In genomic region chr19:35204799-35205732, GRCh38 we compare ENCODE assay signal across 10 cellular contexts. TPM values are rescaled to one million over a fixed set of nuclear protein-coding genes. Genes with fewer than 3 reads are reported as not detected.
DNase-seq lines count a peak whose midpoint lies in the region; ATAC-seq, FAIRE-seq and TF ChIP-seq lines count a peak whose summit lies in the region.
"Had no signal": no experiment of that assay in that cellular context is flagged by ENCODE, and none has a peak within 500 bp of the region (broad histone marks: within the 10 kb centered on the region; RNA-seq: fewer than 3 reads in every experiment).

No MANE protein-coding gene starts in this region.

- H3K27ac ChIP-seq in right lobe of liver = no peak overlapping the region
- no peak overlapping the region for H3K27ac ChIP-seq in HepG2 (ENCODE audit: extremely low read length, insufficient read depth, low read length)

- H3K27ac Mint-ChIP-seq in activated CD8-positive, alpha-beta T cell treated with anti-CD3 and anti-CD28 coated beads for 36 hours = peak overlapping the region; percentile 94
- peak overlapping the region; percentile 87 to 94 for H3K27ac Mint-ChIP-seq in stimulated activated naive CD8-positive, alpha-beta T cell treated with anti-CD3 and anti-CD28 coated beads, Interleukin-15, amount 100 ng/mL, for 72 hours

- WGBS in right lobe of liver (ENCODE audit: insufficient coverage, low coverage, low lambda C conversion rate, missing lambda C conversion rate) = 84% methylated on average over 12 of the region's 13 CpGs
- WGBS in HepG2 (ENCODE audit: low lambda C conversion rate) = 43% methylated on average over 13 of the region's 13 CpGs

- H3K4me3 ChIP-seq in right lobe of liver (no peak overlapping the region), HepG2 (replicated peaks in 1 of 3; ENCODE audit: insufficient read depth in 1 of 3, low read depth in 2 of 3, low read length in 3 of 3) (no peak overlapping the region)

- peaks cover 78% of the 10 kb centered on the region for H3K4me1 Mint-ChIP-seq in activated CD8-positive, alpha-beta T cell treated with anti-CD3 and anti-CD28 coated beads for 36 hours (ENCODE audit: low read depth)
- peaks cover 91% of the 10 kb centered on the region for H3K4me1 Mint-ChIP-seq in stimulated activated naive CD8-positive, alpha-beta T cell treated with anti-CD3 and anti-CD28 coated beads, Interleukin-15, amount 100 ng/mL, for 72 hours

- H3K27me3 Mint-ChIP-seq in activated CD8-positive, alpha-beta T cell treated with anti-CD3 and anti-CD28 coated beads for 36 hours = no peaks in the 10 kb centered on the region
- H3K27me3 Mint-ChIP-seq in stimulated activated naive CD8-positive, alpha-beta T cell treated with anti-CD3 and anti-CD28 coated beads, Interleukin-15, amount 100 ng/mL, for 72 hours = no peaks in the 10 kb centered on the region

- H3K27me3 ChIP-seq in right lobe of liver (no peaks in the 10 kb centered on the region), HepG2 (ENCODE audit: control insufficient read depth in 1 of 2, insufficient read depth in 2 of 2, low read length in 2 of 2) (peaks cover 0 to 1% of the 10 kb centered on the region in 2 experiments; a peak in 3 of 5 replicates)

- H3K9me3 ChIP-seq in right lobe of liver = no peaks in the 10 kb centered on the region
- no peaks in the 10 kb centered on the region for H3K9me3 ChIP-seq in HepG2 (ENCODE audit: low read length)

- TF ChIP-seq POLR2A in right lobe of liver (IDR thresholded peaks at IDR 0.05) (no peak), HepG2 (IDR thresholded peaks at IDR 0.05; ENCODE audit: insufficient read depth in 1 of 2, low read depth in 2 of 2, low read length in 2 of 2) (no peak)

- no peak overlapping the region for H3K9ac ChIP-seq in HepG2 (ENCODE audit: insufficient read depth, low read depth, low read length)

- ATAC-seq in right lobe of liver (peak; percentile 59 to 79 (median 70)), HepG2 (no peak), HG03354 (IDR thresholded peaks at IDR 0.05; ENCODE audit: poor library complexity, severe bottlenecking, unreplicated experiment) (peak; percentile 80)
- peak; percentile 52 for ATAC-seq in activated CD8-positive, alpha-beta T cell treated with anti-CD3 and anti-CD28 coated beads for 36 hours
- ATAC-seq in stimulated activated naive CD8-positive, alpha-beta T cell treated with anti-CD3 and anti-CD28 coated beads, Interleukin-15, amount 100 ng/mL, for 72 hours = peak; percentile 54

- H4K20me1 ChIP-seq in HepG2 (ENCODE audit: insufficient read depth, low read length) = no peaks in the 10 kb centered on the region

- in situ Hi-C loops in HepG2 (cut with HindIII; ENCODE audit: extremely low pct_ligation_motif_present, low pct_unique_long_range_greater_than_20kb) = no loop called here

- CTCF ChIA-PET in HepG2 (lab: Yijun Ruan, JAX; ENCODE audit: low intra/inter-chr PET ratio, low total read pairs) = no interaction called here
- CTCF ChIA-PET in activated CD8-positive, alpha-beta T cell treated with anti-CD3 and anti-CD28 coated beads for 36 hours (lab: Charles Lee) = interaction anchor here (1.1 to 2.9 kb wide), 2 partner anchors 51 to 64 kb away, joined by 4 to 9 read pairs; partner anchors contain the start of gene FXYD5

- POLR2A ChIA-PET in HepG2 (lab: Yijun Ruan, JAX) = no interaction called here
- POLR2A ChIA-PET in activated CD8-positive, alpha-beta T cell treated with anti-CD3 and anti-CD28 coated beads for 36 hours (lab: Charles Lee) = interaction anchor here (0.8 to 2.5 kb wide), 4 partner anchors 9 to 51 kb away, joined by 3 to 11 read pairs (median 4); partner anchors contain the start of gene FXYD5

- peaks cover 9% of the 10 kb centered on the region for H3K36me3 Mint-ChIP-seq in activated CD8-positive, alpha-beta T cell treated with anti-CD3 and anti-CD28 coated beads for 36 hours (ENCODE audit: low read depth)

- TF ChIP-seq CTCF in right lobe of liver (IDR thresholded peaks at IDR 0.05) = no peak
- TF ChIP-seq CTCF in HepG2 (CRISPR knock-in tag; IDR thresholded peaks at IDR 0.05) = no peak
- no peak for TF ChIP-seq CTCF in activated CD8-positive, alpha-beta T cell treated with anti-CD3 and anti-CD28 coated beads for 36 hours (IDR thresholded peaks at IDR 0.05)

- H2AFZ ChIP-seq in HepG2 (ENCODE audit: low read length) = no peak overlapping the region

- H3K79me2 ChIP-seq in HepG2 (ENCODE audit: insufficient read depth, low read length) = no peaks in the 10 kb centered on the region

- no peaks in the 10 kb centered on the region for H3K4me1 ChIP-seq in right lobe of liver
- H3K4me1 ChIP-seq in HepG2 (ENCODE audit: insufficient read depth, low read length) = no peaks in the 10 kb centered on the region; the same call in 1 of the 2 replicates

- TF ChIP-seq EP300 in HepG2 (IDR thresholded peaks at IDR 0.05; ENCODE audit: low read depth in 2 of 2, low read length in 2 of 2) (no peak), HepG2 (CRISPR knock-in tag; IDR thresholded peaks at IDR 0.05; ENCODE audit: borderline replicate concordance) (no peak)

- H3K36me3 ChIP-seq in right lobe of liver (no peaks in the 10 kb centered on the region), HepG2 (replicated peaks in 1 of 2; ENCODE audit: control insufficient read depth in 1 of 2, insufficient read depth in 2 of 2, low read length in 2 of 2) (no peaks in the 10 kb centered on the region)

- intact Hi-C loops in right lobe of liver (cut with DNase I) = no loop called here
- intact Hi-C loops in HepG2 (cut with micrococcal nuclease; ENCODE audit: unreplicated experiment) = no loop called here
- intact Hi-C loops in activated CD8-positive, alpha-beta T cell treated with anti-CD3 and anti-CD28 coated beads for 36 hours (cut with micrococcal nuclease) = no loop called here

- no peak overlapping the region for H3K4me2 ChIP-seq in HepG2 (ENCODE audit: low read depth, low read length)

- no TSS peak for BruUV-seq in HepG2 (replicated peaks; lab: Mats Ljungman, UMichigan)

- TF ChIP-seq RAD21 in HepG2 (CRISPR knock-in tag; IDR thresholded peaks at IDR 0.05) = no peak

- peak overlapping the region; percentile 3 for H3K4me3 Mint-ChIP-seq in activated CD8-positive, alpha-beta T cell treated with anti-CD3 and anti-CD28 coated beads for 36 hours
- peak overlapping the region; percentile 22 to 43 for H3K4me3 Mint-ChIP-seq in stimulated activated naive CD8-positive, alpha-beta T cell treated with anti-CD3 and anti-CD28 coated beads, Interleukin-15, amount 100 ng/mL, for 72 hours

- FAIRE-seq in HepG2 (lab: Jason Lieb, UNC) = no peak

- peaks cover 5% of the 10 kb centered on the region for H3K9me3 Mint-ChIP-seq in activated CD8-positive, alpha-beta T cell treated with anti-CD3 and anti-CD28 coated beads for 36 hours
- H3K9me3 Mint-ChIP-seq in stimulated activated naive CD8-positive, alpha-beta T cell treated with anti-CD3 and anti-CD28 coated beads, Interleukin-15, amount 100 ng/mL, for 72 hours = no peaks in the 10 kb centered on the region

- peak in 1 of 3 donors; percentile 42 for DNase-seq in right lobe of liver
- DNase-seq in HepG2 (ENCODE audit: low spot score) = no peak
- DNase-seq in activated CD8-positive, alpha-beta T cell treated with anti-CD3 and anti-CD28 coated beads for 36 hours = peak; percentile 62
- DNase-seq in stimulated activated naive CD8-positive, alpha-beta T cell treated with anti-CD3 and anti-CD28 coated beads, Interleukin-15, amount 100 ng/mL, for 72 hours = peak in 1 of 2 donors; percentile 31
- DNase-seq in DMS53 (lab: John Stamatoyannopoulos, UW) = no peak
- no peak for DNase-seq in NCI-H146 (lab: John Stamatoyannopoulos, UW)
- DNase-seq in NCI-H2171 treated with DMSO at 0.1 percent for 48 hours (lab: John Stamatoyannopoulos, UW) = no peak
- DNase-seq: DND-41 had no signal

RNA-seq across cellular contexts. Expression of gene FAM187B, which starts 23.5 kb away (rescaled TPM):
- total RNA-seq in right lobe of liver = not detected
- not detected in 2 replicates for total RNA-seq in HepG2 (2016; rRNA removed; fragmentation: Illumina TruSeq; extraction: Trizol)
- not detected in 2 replicates for total RNA-seq in HepG2 (2016; cell fraction: cytosol; rRNA removed; fragmentation: Illumina TruSeq; extraction: Trizol; ENCODE audit: low read depth)
- total RNA-seq in HepG2 (2016; cell fraction: insoluble cytoplasmic fraction; rRNA removed; fragmentation: Illumina TruSeq; extraction: Trizol) = not detected in 2 replicates
- not detected in 2 replicates for total RNA-seq in HepG2 (2016; cell fraction: membrane; rRNA removed; fragmentation: Illumina TruSeq; extraction: Trizol)
- not detected in 2 replicates for total RNA-seq in HepG2 (2016; cell fraction: nucleus; rRNA removed; fragmentation: Illumina TruSeq; extraction: Trizol)
- not detected in 2 replicates for polyA plus RNA-seq in HepG2 (2011; rRNA removed)
- not detected in 2 replicates for polyA plus RNA-seq in HepG2 (2011; cell fraction: cytosol; rRNA removed)
- not detected in 2 replicates for polyA plus RNA-seq in HepG2 (2011; cell fraction: nucleus; rRNA removed)
- polyA plus RNA-seq in HepG2 (2012) = not detected in 2 replicates
- not detected in 2 replicates for polyA plus RNA-seq in HepG2 (2016; cell fraction: cytosol; fragmentation: Illumina TruSeq; extraction: Trizol; ENCODE audit: low read depth)
- not detected in 2 replicates for polyA plus RNA-seq in HepG2 (2016; cell fraction: insoluble cytoplasmic fraction; fragmentation: Illumina TruSeq; extraction: Trizol; ENCODE audit: low read depth)
- polyA plus RNA-seq in HepG2 (2016; cell fraction: membrane; fragmentation: Illumina TruSeq; extraction: Trizol; ENCODE audit: low read depth) = not detected in 2 replicates
- polyA plus RNA-seq in HepG2 (2016; cell fraction: nucleus; fragmentation: Illumina TruSeq; extraction: Trizol; ENCODE audit: insufficient read depth, low read depth) = not detected in 2 replicates
- not detected in 2 replicates for polyA minus RNA-seq in HepG2 (2011; rRNA and poly(A)+ RNA removed; ENCODE audit: low replicate concordance)
- not detected in 2 replicates for polyA minus RNA-seq in HepG2 (2011; cell fraction: cytosol; rRNA and poly(A)+ RNA removed)
- not detected in 2 replicates for polyA minus RNA-seq in HepG2 (2011; cell fraction: nucleus; rRNA and poly(A)+ RNA removed)
- not detected for total RNA-seq in activated CD8-positive, alpha-beta T cell treated with anti-CD3 and anti-CD28 coated beads for 36 hours
- total RNA-seq: fibroblast of villous mesenchyme had no signal

RNA-seq across cellular contexts. Expression of gene LSR, which starts 43.7 kb away (rescaled TPM):
- total RNA-seq in right lobe of liver (100 to 1,000 TPM in 4 of 6 experiments, 10 to 100 TPM in 2; 96.6 to 138 (median 112) TPM), HepG2 (2016; rRNA removed; fragmentation: Illumina TruSeq; extraction: Trizol) (14.2 and 29.2 TPM in 2 replicates)
- 8.7 and 9.3 TPM in 2 replicates for total RNA-seq in HepG2 (2016; cell fraction: cytosol; rRNA removed; fragmentation: Illumina TruSeq; extraction: Trizol; ENCODE audit: low read depth)
- 15.3 and 31.4 TPM in 2 replicates for total RNA-seq in HepG2 (2016; cell fraction: insoluble cytoplasmic fraction; rRNA removed; fragmentation: Illumina TruSeq; extraction: Trizol)
- total RNA-seq in HepG2 (2016; cell fraction: membrane; rRNA removed; fragmentation: Illumina TruSeq; extraction: Trizol) = 15.2 and 21.9 TPM in 2 replicates
- total RNA-seq in HepG2 (2016; cell fraction: nucleus; rRNA removed; fragmentation: Illumina TruSeq; extraction: Trizol) = 43.9 and 48.2 TPM in 2 replicates
- polyA plus RNA-seq in HepG2 (2011; rRNA removed) = 79.2 and 111 TPM in 2 replicates
- polyA plus RNA-seq in HepG2 (2011; cell fraction: cytosol; rRNA removed) = 44.4 and 71.0 TPM in 2 replicates
- 93.8 and 94.9 TPM in 2 replicates for polyA plus RNA-seq in HepG2 (2011; cell fraction: nucleus; rRNA removed)
- polyA plus RNA-seq in HepG2 (2012) = 67.7 and 97.6 TPM in 2 replicates
- polyA plus RNA-seq in HepG2 (2016; cell fraction: cytosol; fragmentation: Illumina TruSeq; extraction: Trizol; ENCODE audit: low read depth) = 15.7 and 17.3 TPM in 2 replicates
- polyA plus RNA-seq in HepG2 (2016; cell fraction: insoluble cytoplasmic fraction; fragmentation: Illumina TruSeq; extraction: Trizol; ENCODE audit: low read depth) = 25.8 and 27.8 TPM in 2 replicates
- 21.9 and 23.9 TPM in 2 replicates for polyA plus RNA-seq in HepG2 (2016; cell fraction: membrane; fragmentation: Illumina TruSeq; extraction: Trizol; ENCODE audit: low read depth)
- polyA plus RNA-seq in HepG2 (2016; cell fraction: nucleus; fragmentation: Illumina TruSeq; extraction: Trizol; ENCODE audit: insufficient read depth, low read depth) = 110 and 128 TPM in 2 replicates
- 87.8 and 296 TPM in 2 replicates for polyA minus RNA-seq in HepG2 (2011; rRNA and poly(A)+ RNA removed; ENCODE audit: low replicate concordance)
- polyA minus RNA-seq in HepG2 (2011; cell fraction: cytosol; rRNA and poly(A)+ RNA removed) = 103 and 111 TPM in 2 replicates
- polyA minus RNA-seq in HepG2 (2011; cell fraction: nucleus; rRNA and poly(A)+ RNA removed) = 64.0 and 64.9 TPM in 2 replicates
- total RNA-seq in activated CD8-positive, alpha-beta T cell treated with anti-CD3 and anti-CD28 coated beads for 36 hours = 10 to 100 TPM; 20.0 to 20.6 TPM

RNA-seq across cellular contexts. Expression of gene FXYD5, which starts 50.5 kb away (rescaled TPM):
- total RNA-seq in right lobe of liver (10 to 100 TPM in 4 of 6 experiments, 1 to 10 TPM in 2; 5.6 to 23.6 (median 14.2) TPM), HepG2 (2016; rRNA removed; fragmentation: Illumina TruSeq; extraction: Trizol) (not detected in 2 replicates)
- not detected in 2 replicates for total RNA-seq in HepG2 (2016; cell fraction: cytosol; rRNA removed; fragmentation: Illumina TruSeq; extraction: Trizol; ENCODE audit: low read depth)
- not detected in 2 replicates for total RNA-seq in HepG2 (2016; cell fraction: insoluble cytoplasmic fraction; rRNA removed; fragmentation: Illumina TruSeq; extraction: Trizol)
- not detected in 2 replicates for total RNA-seq in HepG2 (2016; cell fraction: membrane; rRNA removed; fragmentation: Illumina TruSeq; extraction: Trizol)
- not detected in 2 replicates for total RNA-seq in HepG2 (2016; cell fraction: nucleus; rRNA removed; fragmentation: Illumina TruSeq; extraction: Trizol)
- 0.65 and 0.91 TPM in 2 replicates for polyA plus RNA-seq in HepG2 (2011; rRNA removed)
- 1.2 TPM in 2 replicates for polyA plus RNA-seq in HepG2 (2011; cell fraction: cytosol; rRNA removed)
- polyA plus RNA-seq in HepG2 (2011; cell fraction: nucleus; rRNA removed) = 0.64 and 1.2 TPM in 2 replicates
- 1.1 and 2.2 TPM in 2 replicates for polyA plus RNA-seq in HepG2 (2012)
- polyA plus RNA-seq in HepG2 (2016; cell fraction: cytosol; fragmentation: Illumina TruSeq; extraction: Trizol; ENCODE audit: low read depth) = 0.53 and 0.72 TPM in 2 replicates
- 0.29 TPM in 1 of 2 replicates, not detected in the other for polyA plus RNA-seq in HepG2 (2016; cell fraction: insoluble cytoplasmic fraction; fragmentation: Illumina TruSeq; extraction: Trizol; ENCODE audit: low read depth)
- polyA plus RNA-seq in HepG2 (2016; cell fraction: membrane; fragmentation: Illumina TruSeq; extraction: Trizol; ENCODE audit: low read depth) = 0.47 TPM in 1 of 2 replicates, not detected in the other
- polyA plus RNA-seq in HepG2 (2016; cell fraction: nucleus; fragmentation: Illumina TruSeq; extraction: Trizol; ENCODE audit: insufficient read depth, low read depth) = 0.89 TPM in 1 of 2 replicates, not detected in the other
- polyA minus RNA-seq in HepG2 (2011; rRNA and poly(A)+ RNA removed; ENCODE audit: low replicate concordance) = 0.60 and 172 TPM in 2 replicates
- polyA minus RNA-seq in HepG2 (2011; cell fraction: cytosol; rRNA and poly(A)+ RNA removed) = not detected in 2 replicates
- polyA minus RNA-seq in HepG2 (2011; cell fraction: nucleus; rRNA and poly(A)+ RNA removed) = not detected in 2 replicates
- 100 to 1,000 TPM; 225 to 241 TPM for total RNA-seq in activated CD8-positive, alpha-beta T cell treated with anti-CD3 and anti-CD28 coated beads for 36 hours

Comparison
In these comparisons a context has a peak if more than half of its experiments do, and no peak if none do; other contexts are left out.
1. RNA of gene FXYD5, which starts 50.5 kb away (total RNA-seq): 225 to 241 TPM in activated CD8-positive, alpha-beta T cell treated with anti-CD3 and anti-CD28 coated beads for 36 hours; 5.6 to 23.6 TPM in right lobe of liver and not detected in HepG2; every median in the first group is over 4 times any median in the second.